In genomic region chr11:46360878-46361277, GRCh38 we compare ENCODE assay signal across 8 cellular contexts. TPM values are rescaled to one million over a fixed set of nuclear protein-coding genes. Genes with fewer than 3 reads are reported as not detected.
DNase-seq lines count a peak whose midpoint lies in the region; ATAC-seq, FAIRE-seq and TF ChIP-seq lines count a peak whose summit lies in the region.

No MANE protein-coding gene starts in this region.

- H3K27me3 Mint-ChIP-seq in neural progenitor cell (ENCODE audit: insufficient read depth, low read depth) = peaks cover 10% of the 10 kb centered on the region

- in situ Hi-C loops in GM12878 (cut with MboI) = no loop called here

- peaks cover 8% of the 10 kb centered on the region for H3F3A ChIP-seq in neural progenitor cell (ENCODE audit: low read depth)

- TF ChIP-seq CTCF in GM12864 (IDR thresholded peaks at IDR 0.05; ENCODE audit: low read depth, low read length, missing control alignments) (no peak), GM12878 (IDR thresholded peaks at IDR 0.05 in 2 of 3, conservative IDR thresholded peaks at IDR 0.05 in 1 of 3; ENCODE audit: control insufficient read depth in 2 of 3, extremely low read depth in 1 of 3, insufficient read depth in 1 of 3, low read depth in 3 of 3, low read length in 3 of 3) (no peak), neural progenitor cell (IDR thresholded peaks at IDR 0.05) (no peak)

- BruUV-seq in GM12878 (replicated peaks; lab: Mats Ljungman, UMichigan) = no TSS peak

- no peak for TF ChIP-seq POLR2A in GM12878 (IDR thresholded peaks at IDR 0.05; ENCODE audit: low read depth, low read length)

- peaks cover 48% of the 10 kb centered on the region for H3K4me1 Mint-ChIP-seq in neural progenitor cell

- POLR2A ChIA-PET in GM12878 (lab: Charles Lee) = interaction anchor here (0.6 to 3.2 kb wide), 9 partner anchors 9 to 236 kb away, joined by 3 to 32 read pairs (median 5); partner anchors contain the start of gene DGKZ

- H3K4me2 ChIP-seq in GM12878 (ENCODE audit: control insufficient read depth, insufficient read depth) = peak overlapping the region; percentile 86
- H3K4me2 ChIP-seq in neural progenitor cell = no peak overlapping the region

- 18% methylated on average over 7 of the region's 7 CpGs for WGBS in GM12878 (ENCODE audit: insufficient coverage, insufficient replicate concordance, low lambda C conversion rate, missing lambda C conversion rate)

- H3K4me1 ChIP-seq in GM12878 (ENCODE audit: control insufficient read depth, insufficient read depth, low read length) (peaks cover 20% of the 10 kb centered on the region), neural progenitor cell (peaks cover 47% of the 10 kb centered on the region)

- no peaks in the 10 kb centered on the region for H3K9me3 ChIP-seq in GM12878 (replicated peaks; ENCODE audit: control insufficient read depth, insufficient read depth, low read length)
- no peaks in the 10 kb centered on the region for H3K9me3 ChIP-seq in neural progenitor cell (ENCODE audit: low read depth)

- no peaks in the 10 kb centered on the region for H3K27me3 ChIP-seq in GM12878 (replicated peaks in 1 of 2; ENCODE audit: control insufficient read depth in 2 of 2, insufficient read depth in 2 of 2, low read length in 1 of 2)
- H3K27me3 ChIP-seq in neural progenitor cell = no peaks in the 10 kb centered on the region

- H3K27ac Mint-ChIP-seq in neural progenitor cell = peak overlapping the region; percentile 51

- H3K36me3 ChIP-seq in GM12878 (ENCODE audit: control insufficient read depth in 2 of 2, insufficient read depth in 2 of 2, low read length in 1 of 2) (peaks cover 0 to 8% of the 10 kb centered on the region in 2 experiments; a peak in 3 of 4 replicates), neural progenitor cell (no peaks in the 10 kb centered on the region)

- TF ChIP-seq RAD21 in GM12878 (IDR thresholded peaks at IDR 0.05; ENCODE audit: insufficient read depth, low read depth, low read length) = no peak

- H4K20me1 ChIP-seq in GM12878 (ENCODE audit: control insufficient read depth, insufficient read depth) = no peaks in the 10 kb centered on the region
- peaks cover 61% of the 10 kb centered on the region for H4K20me1 ChIP-seq in neural progenitor cell (ENCODE audit: low read depth)

- SMC1A ChIA-PET in GM12878 (lab: Charles Lee; ENCODE audit: uncharacterized antibody, unreplicated experiment) = interaction anchor here (0.7 to 6.0 kb wide), 13 partner anchors 10 to 158 kb away, joined by 3 to 70 read pairs (median 4); partner anchors contain the start of gene DGKZ

- H3K4me3 ChIP-seq in GM12864 (ENCODE audit: low read depth, low read length) (peak overlapping the region; percentile 50), GM12878 (peak overlapping the region; percentile 65), neural progenitor cell (no peak overlapping the region)

- H3K27ac ChIP-seq in GM12878 (ENCODE audit: control insufficient read depth, insufficient read depth) (peak overlapping the region; percentile 90), neural progenitor cell (no peak overlapping the region)

- peak overlapping the region; percentile 68 for H2AFZ ChIP-seq in GM12878 (ENCODE audit: control insufficient read depth, low read depth, low read length)
- H2AFZ ChIP-seq in neural progenitor cell (replicated peaks) = no peak overlapping the region

- H3K9ac ChIP-seq in GM12878 (ENCODE audit: control insufficient read depth, insufficient read depth, low read length) (peak overlapping the region; percentile 86), neural progenitor cell (peak overlapping the region; percentile 37)

- H3K4me3 Mint-ChIP-seq in neural progenitor cell = no peak overlapping the region

- H3K79me2 ChIP-seq in GM12878 (ENCODE audit: control insufficient read depth, insufficient read depth, low read length) (peaks cover 29% of the 10 kb centered on the region), neural progenitor cell (ENCODE audit: low read depth) (peaks cover 56% of the 10 kb centered on the region)

- intact Hi-C loops in GM12878 (cut with micrococcal nuclease; ENCODE audit: unreplicated experiment) = no loop called here

- no peak for TF ChIP-seq EP300 in GM12878 (IDR thresholded peaks at IDR 0.05; ENCODE audit: borderline replicate concordance in 1 of 2, control insufficient read depth in 1 of 2, low read depth in 2 of 2, low read length in 2 of 2)

- RAD21 ChIA-PET in GM12878 (lab: Charles Lee; ENCODE audit: unreplicated experiment) = interaction anchor here (0.7 to 3.1 kb wide), 12 partner anchors 8 to 122 kb away, joined by 3 to 38 read pairs (median 4); partner anchors contain the start of gene DGKZ

- H3K9me3 Mint-ChIP-seq in neural progenitor cell = no peaks in the 10 kb centered on the region

- DNase-seq in GM12864 (ENCODE audit: low read depth) = no peak
- no peak for DNase-seq in GM12878 (ENCODE audit: low read depth, low spot score)
- DNase-seq in neural progenitor cell (ENCODE audit: low spot score) = no peak
- DNase-seq in HUDEP-2 (lab: John Stamatoyannopoulos, UW; ENCODE audit: unreplicated experiment in 76 of 76) = no peak
- DNase-seq in SW480 (ENCODE audit: low spot score) = no peak
- no peak for DNase-seq in frontal cortex (ENCODE audit: low spot score in 2 of 2)

- ATAC-seq in HG03432 (IDR thresholded peaks at IDR 0.05; ENCODE audit: unreplicated experiment) (peak; percentile 29), GM12878 (peak; percentile 67), HG03196 (IDR thresholded peaks at IDR 0.05; ENCODE audit: unreplicated experiment) (no peak)

- CTCF ChIA-PET in GM12878 (lab: Yijun Ruan, JAX) = interaction anchor here (0.7 to 19.9 kb wide), 14 partner anchors 5 to 257 kb away, joined by 3 to 423 read pairs (median 4); partner anchors contain the start of genes ATG13, DGKZ and HARBI1

- no peaks in the 10 kb centered on the region for H3K36me3 Mint-ChIP-seq in neural progenitor cell

- FAIRE-seq in GM12878 (lab: Jason Lieb, UNC) (peak; percentile 76), frontal cortex (lab: Jason Lieb, UNC) (no peak)

RNA-seq across cellular contexts. Expression of gene DGKZ, which starts 13.6 kb away (rescaled TPM):
- total RNA-seq in GM12878 (2013; cell fraction: nucleolus; rRNA removed) = 125 and 130 TPM in 2 replicates
- total RNA-seq in GM12878 (2014; rRNA removed) (59.0 and 67.4 TPM in 2 replicates), GM12878 (2014; rRNA removed; fragmentation: Illumina TruSeq; extraction: Trizol) (17.5 and 22.3 TPM in 2 replicates), GM12878 (2021) (69.3 and 78.4 TPM in 2 replicates), neural progenitor cell (ENCODE audit: low replicate concordance) (12.5 and 55.5 TPM in 2 replicates), frontal cortex (43.2 TPM)
- 16.5 TPM for polyA plus RNA-seq in GM12878 (2011; ENCODE audit: low read depth)
- polyA plus RNA-seq in GM12878 (2011; rRNA removed) (16.5 and 35.2 TPM in 2 replicates), GM12878 (2014; fragmentation: Illumina TruSeq; extraction: Trizol) (8.3 and 29.0 TPM in 2 replicates), GM12878 (2014; fragmentation: Nextera tagmentation; extraction: Ambion mirVana) (1 to 10 TPM in 1 of 2 experiments, under 1 TPM in 1; 0.50 to 1.6 TPM), GM12878 (2014; rRNA removed) (68.4 and 78.5 TPM in 2 replicates), GM12878 (2016; fragmentation: Nextera tagmentation; extraction: Ambion mirVana) (10 to 100 TPM; 43.7 to 44.6 TPM)
- 68.4 and 86.8 TPM in 2 replicates for polyA plus RNA-seq in GM12878 (2011; cell fraction: cytosol; rRNA removed)
- polyA plus RNA-seq in GM12878 (2011; cell fraction: nucleus; rRNA removed) = 403 and 444 TPM in 2 replicates
- 43.3 and 52.1 TPM in 2 replicates for polyA plus RNA-seq in GM12878 (2012)
- 36.9 and 81.4 TPM in 2 replicates for polyA minus RNA-seq in GM12878 (2011; rRNA and poly(A)+ RNA removed)
- 26.5 and 41.5 TPM in 2 replicates for polyA minus RNA-seq in GM12878 (2011; cell fraction: cytosol; rRNA and poly(A)+ RNA removed)
- 67.3 and 115 TPM in 2 replicates for polyA minus RNA-seq in GM12878 (2011; cell fraction: nucleus; rRNA and poly(A)+ RNA removed)

RNA-seq across cellular contexts. Expression of gene MDK, which starts 20.6 kb away (rescaled TPM):
- 9.0 and 12.6 TPM in 2 replicates for total RNA-seq in GM12878 (2013; cell fraction: nucleolus; rRNA removed)
- total RNA-seq in GM12878 (2014; rRNA removed) = 6.9 and 8.5 TPM in 2 replicates
- 4.7 and 5.5 TPM in 2 replicates for total RNA-seq in GM12878 (2014; rRNA removed; fragmentation: Illumina TruSeq; extraction: Trizol)
- 11.2 and 12.8 TPM in 2 replicates for total RNA-seq in GM12878 (2021)
- polyA plus RNA-seq in GM12878 (2011; ENCODE audit: low read depth) = 7.4 TPM
- 2.6 and 3.8 TPM in 2 replicates for polyA plus RNA-seq in GM12878 (2011; rRNA removed)
- polyA plus RNA-seq in GM12878 (2011; cell fraction: cytosol; rRNA removed) = 9.0 and 10.2 TPM in 2 replicates
- 4.6 and 4.7 TPM in 2 replicates for polyA plus RNA-seq in GM12878 (2011; cell fraction: nucleus; rRNA removed)
- 6.1 and 9.0 TPM in 2 replicates for polyA plus RNA-seq in GM12878 (2012)
- polyA plus RNA-seq in GM12878 (2014; fragmentation: Illumina TruSeq; extraction: Trizol) = 3.0 and 12.3 TPM in 2 replicates
- polyA plus RNA-seq in GM12878 (2014; fragmentation: Nextera tagmentation; extraction: Ambion mirVana) = 1 to 10 TPM in 1 of 2 experiments, under 1 TPM in 1; 0.77 to 2.3 TPM
- 12.6 and 17.8 TPM in 2 replicates for polyA plus RNA-seq in GM12878 (2014; rRNA removed)
- 10 to 100 TPM; 11.8 to 13.7 TPM for polyA plus RNA-seq in GM12878 (2016; fragmentation: Nextera tagmentation; extraction: Ambion mirVana)
- 1.4 and 1.5 TPM in 2 replicates for polyA minus RNA-seq in GM12878 (2011; rRNA and poly(A)+ RNA removed)
- 2.5 TPM in 1 of 2 replicates, not detected in the other for polyA minus RNA-seq in GM12878 (2011; cell fraction: cytosol; rRNA and poly(A)+ RNA removed)
- 0.48 and 1.3 TPM in 2 replicates for polyA minus RNA-seq in GM12878 (2011; cell fraction: nucleus; rRNA and poly(A)+ RNA removed)
- 600 and 1,035 TPM in 2 replicates for total RNA-seq in neural progenitor cell (ENCODE audit: low replicate concordance)
- 11.4 TPM for total RNA-seq in frontal cortex

RNA-seq across cellular contexts. Expression of gene CHRM4, which starts 30.7 kb away (rescaled TPM):
- not detected in 2 replicates for total RNA-seq in GM12878 (2013; cell fraction: nucleolus; rRNA removed)
- total RNA-seq in GM12878 (2014; rRNA removed) (0.23 TPM in 1 of 2 replicates, not detected in the other), GM12878 (2014; rRNA removed; fragmentation: Illumina TruSeq; extraction: Trizol) (not detected in 2 replicates), GM12878 (2021) (0.13 TPM in 1 of 2 replicates, not detected in the other), neural progenitor cell (ENCODE audit: low replicate concordance) (0.31 TPM in 1 of 2 replicates, not detected in the other), frontal cortex (6.1 TPM)
- 0.17 TPM for polyA plus RNA-seq in GM12878 (2011; ENCODE audit: low read depth)
- polyA plus RNA-seq in GM12878 (2011; rRNA removed) (not detected in 2 replicates), GM12878 (2014; fragmentation: Illumina TruSeq; extraction: Trizol) (0.12 TPM in 1 of 2 replicates, not detected in the other), GM12878 (2014; fragmentation: Nextera tagmentation; extraction: Ambion mirVana) (not detected), GM12878 (2014; rRNA removed) (not detected in 2 replicates), GM12878 (2016; fragmentation: Nextera tagmentation; extraction: Ambion mirVana) (not detected)
- 0.04 and 0.05 TPM in 2 replicates for polyA plus RNA-seq in GM12878 (2011; cell fraction: cytosol; rRNA removed)
- 0.13 TPM in 1 of 2 replicates, not detected in the other for polyA plus RNA-seq in GM12878 (2011; cell fraction: nucleus; rRNA removed)
- polyA plus RNA-seq in GM12878 (2012) = 0.11 and 0.16 TPM in 2 replicates
- not detected in 2 replicates for polyA minus RNA-seq in GM12878 (2011; rRNA and poly(A)+ RNA removed)
- not detected in 2 replicates for polyA minus RNA-seq in GM12878 (2011; cell fraction: cytosol; rRNA and poly(A)+ RNA removed)
- polyA minus RNA-seq in GM12878 (2011; cell fraction: nucleus; rRNA and poly(A)+ RNA removed) = not detected in 2 replicates

Comparison
In these comparisons a context has a peak if more than half of its experiments do, and no peak if none do; other contexts are left out.
1. RNA of gene MDK, which starts 20.6 kb away (total RNA-seq): 600 to 1,035 TPM in neural progenitor cell; 11.4 TPM in frontal cortex (single experiment) and 4.7 to 12.8 TPM in GM12878; every median in the first group is over 10 times any median in the second.